ENCODE assay signal across 22 cellular contexts in the genomic region with DNA sequence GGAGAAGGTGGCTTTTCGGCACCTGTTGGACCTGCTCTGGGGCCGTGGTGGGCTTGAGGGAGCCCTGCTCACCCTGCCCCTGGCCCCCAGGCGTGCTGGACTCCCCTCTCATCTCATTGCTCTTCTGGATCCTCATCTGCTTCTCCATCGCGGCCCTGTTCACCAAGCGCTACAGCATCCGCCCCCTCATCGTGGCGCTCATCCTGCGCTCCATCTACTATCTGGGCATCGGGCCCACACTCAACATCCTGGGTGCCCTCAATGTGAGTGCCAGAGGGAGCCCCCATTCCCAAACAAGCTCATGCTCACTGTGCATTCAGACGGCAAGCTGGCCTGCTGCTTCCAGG. TPM values are rescaled to one million over a fixed set of nuclear protein-coding genes. Genes with fewer than 3 reads are reported as not detected.
DNase-seq lines count a peak whose midpoint lies in the region; ATAC-seq and TF ChIP-seq lines count a peak whose summit lies in the region.
"Had no signal": no experiment of that assay in that cellular context is flagged by ENCODE, and none has a peak within 500 bp of the region (broad histone marks: within the 10 kb centered on the region; RNA-seq: fewer than 3 reads in every experiment).

No MANE protein-coding gene starts in this region.

- H3K4me3 ChIP-seq in BLaER1 (no peak overlapping the region), neuronal stem cell (ENCODE audit: low read length in 2 of 2) (no peak overlapping the region)
- no peak overlapping the region for H3K4me3 ChIP-seq in CD8-positive, alpha-beta T cell (ENCODE audit: low read depth, low read length)
- H3K4me3 ChIP-seq: PC-9, SK-N-MC had no signal

- CTCF ChIA-PET in activated CD4-positive, alpha-beta memory T cell treated with anti-CD3 and anti-CD28 coated beads for 36 hours (lab: Charles Lee) = no interaction called here
- CTCF ChIA-PET in activated CD4-positive, alpha-beta memory T cell treated with anti-CD3 and anti-CD28 coated beads, Interleukin-2, amount 10 ng/mL, durations not matched to agents 7 days and 5 days (lab: Charles Lee) = no interaction called here
- CTCF ChIA-PET in CD8-positive, alpha-beta T cell (lab: Charles Lee) = interaction anchor here (1.3 kb wide), 1 partner anchor 12 kb away, joined by 3 read pairs; no protein-coding TSS in a partner anchor

- H3K27ac ChIP-seq in BLaER1 (peak overlapping the region; percentile 46), neuronal stem cell (replicated peaks; ENCODE audit: low read length) (no peak overlapping the region)
- H3K27ac ChIP-seq in CD8-positive, alpha-beta T cell (ENCODE audit: low read depth, low read length) = no peak overlapping the region
- H3K27ac ChIP-seq: KMS-11, PC-9, SK-N-MC had no signal

- H4K8ac ChIP-seq in neuronal stem cell (ENCODE audit: low read depth, low read length) = no peak overlapping the region

- POLR2A ChIA-PET in activated CD4-positive, alpha-beta memory T cell treated with anti-CD3 and anti-CD28 coated beads for 36 hours (lab: Charles Lee) = no interaction called here
- POLR2A ChIA-PET in activated CD4-positive, alpha-beta memory T cell treated with anti-CD3 and anti-CD28 coated beads, Interleukin-2, amount 10 ng/mL, durations not matched to agents 7 days and 5 days (lab: Charles Lee) = no interaction called here
- POLR2A ChIA-PET in CD8-positive, alpha-beta T cell (lab: Charles Lee) = no interaction called here

- H4K91ac ChIP-seq in neuronal stem cell (ENCODE audit: low read depth, low read length, poor library complexity) = peak overlapping the region; percentile 49

- H3K27ac Mint-ChIP-seq in activated CD4-positive, alpha-beta memory T cell treated with anti-CD3 and anti-CD28 coated beads for 36 hours = peak overlapping the region; percentile 12
- no peak overlapping the region for H3K27ac Mint-ChIP-seq in activated CD4-positive, alpha-beta memory T cell treated with anti-CD3 and anti-CD28 coated beads, Interleukin-2, amount 10 ng/mL, durations not matched to agents 7 days and 5 days
- peak overlapping the region; percentile 34 for H3K27ac Mint-ChIP-seq in activated T-helper 1 cell treated with anti-CD3 and anti-CD28 coated beads, Interleukin-12 subunit alpha, Interleukin-12 subunit beta, Interleukin-2, Interleukin-4 antibody, amounts not matched to agents 30 ng/mL and 10 ng/mL and 1 ng/mL, durations not matched to agents 14 hours and 24 hours and 36 hours
- no peak overlapping the region for H3K27ac Mint-ChIP-seq in CD8-positive, alpha-beta T cell

- peaks cover 67% of the 10 kb centered on the region for H3K36me3 Mint-ChIP-seq in activated CD4-positive, alpha-beta memory T cell treated with anti-CD3 and anti-CD28 coated beads for 36 hours
- peaks cover 81% of the 10 kb centered on the region for H3K36me3 Mint-ChIP-seq in activated CD4-positive, alpha-beta memory T cell treated with anti-CD3 and anti-CD28 coated beads, Interleukin-2, amount 10 ng/mL, durations not matched to agents 7 days and 5 days (ENCODE audit: low read depth)
- peaks cover 49% of the 10 kb centered on the region for H3K36me3 Mint-ChIP-seq in activated T-helper 1 cell treated with anti-CD3 and anti-CD28 coated beads, Interleukin-12 subunit alpha, Interleukin-12 subunit beta, Interleukin-2, Interleukin-4 antibody, amounts not matched to agents 30 ng/mL and 10 ng/mL and 1 ng/mL, durations not matched to agents 14 hours and 24 hours and 36 hours (ENCODE audit: low read depth)
- H3K36me3 Mint-ChIP-seq in CD8-positive, alpha-beta T cell = peaks cover 86% of the 10 kb centered on the region

- DNase-seq in activated CD4-positive, alpha-beta memory T cell treated with anti-CD3 and anti-CD28 coated beads for 36 hours = no peak
- no peak for DNase-seq in activated CD4-positive, alpha-beta memory T cell treated with anti-CD3 and anti-CD28 coated beads, Interleukin-2, amount 10 ng/mL, durations not matched to agents 7 days and 5 days
- no peak for DNase-seq in activated T-helper 1 cell treated with anti-CD3 and anti-CD28 coated beads, Interleukin-12 subunit alpha, Interleukin-12 subunit beta, Interleukin-2, Interleukin-4 antibody, amounts not matched to agents 30 ng/mL and 10 ng/mL and 1 ng/mL, durations not matched to agents 14 hours and 24 hours and 36 hours (ENCODE audit: low spot score)
- DNase-seq in neuronal stem cell (ENCODE audit: low spot score) (no peak), iPS-NIHi11 (ENCODE audit: low spot score) (no peak)
- DNase-seq in CD8-positive, alpha-beta T cell = no peak
- DNase-seq: 8988T, DMS 273 treated with DMSO at 0.1 percent for 48 hours, GF-D8, HFFc6, NCI-H1048, NCI-H146, NCI-H2081, NCI-H510A, NCI-H82, PC-9 had no signal

- no peak overlapping the region for H3K14ac ChIP-seq in neuronal stem cell (ENCODE audit: low read length)

- no peak for TF ChIP-seq CTCF in CD8-positive, alpha-beta T cell (IDR thresholded peaks at IDR 0.05)

- no peak overlapping the region for H2BK5ac ChIP-seq in neuronal stem cell (ENCODE audit: low read length)

- intact Hi-C loops in activated CD4-positive, alpha-beta memory T cell treated with anti-CD3 and anti-CD28 coated beads for 36 hours (cut with micrococcal nuclease) = no loop called here
- intact Hi-C loops in activated T-helper 1 cell treated with anti-CD3 and anti-CD28 coated beads, Interleukin-12 subunit alpha, Interleukin-12 subunit beta, Interleukin-2, Interleukin-4 antibody, amounts not matched to agents 30 ng/mL and 10 ng/mL and 1 ng/mL, durations not matched to agents 14 hours and 24 hours and 36 hours (cut with micrococcal nuclease) = no loop called here
- intact Hi-C loops in CD8-positive, alpha-beta T cell (cut with DNase I, micrococcal nuclease) = no loop called here

- H2BK12ac ChIP-seq in neuronal stem cell (ENCODE audit: low read length) = no peak overlapping the region

- H2AFZ ChIP-seq in neuronal stem cell (ENCODE audit: low read length) = no peak overlapping the region
- H2AFZ ChIP-seq: PC-9 had no signal

- no peak overlapping the region for H3K23ac ChIP-seq in neuronal stem cell (ENCODE audit: low read depth, low read length, poor library complexity)

- H2BK120ac ChIP-seq in neuronal stem cell (ENCODE audit: low read depth, low read length) = no peak overlapping the region

- H4K20me1 ChIP-seq in BLaER1 = no peaks in the 10 kb centered on the region

- no peaks in the 10 kb centered on the region for H3K27me3 Mint-ChIP-seq in activated CD4-positive, alpha-beta memory T cell treated with anti-CD3 and anti-CD28 coated beads for 36 hours
- no peaks in the 10 kb centered on the region for H3K27me3 Mint-ChIP-seq in activated CD4-positive, alpha-beta memory T cell treated with anti-CD3 and anti-CD28 coated beads, Interleukin-2, amount 10 ng/mL, durations not matched to agents 7 days and 5 days
- no peaks in the 10 kb centered on the region for H3K27me3 Mint-ChIP-seq in activated T-helper 1 cell treated with anti-CD3 and anti-CD28 coated beads, Interleukin-12 subunit alpha, Interleukin-12 subunit beta, Interleukin-2, Interleukin-4 antibody, amounts not matched to agents 30 ng/mL and 10 ng/mL and 1 ng/mL, durations not matched to agents 14 hours and 24 hours and 36 hours (ENCODE audit: insufficient read depth)
- no peaks in the 10 kb centered on the region for H3K27me3 Mint-ChIP-seq in CD8-positive, alpha-beta T cell (ENCODE audit: low read depth)

- H3K79me1 ChIP-seq in neuronal stem cell (ENCODE audit: low read depth, low read length) = no peaks in the 10 kb centered on the region

- no peak overlapping the region for H3K18ac ChIP-seq in neuronal stem cell (ENCODE audit: low read length)

- H3K9me3 ChIP-seq in BLaER1 (no peaks in the 10 kb centered on the region), neuronal stem cell (replicated peaks in 1 of 2; ENCODE audit: control insufficient read depth in 2 of 2, insufficient read depth in 1 of 2, low read depth in 1 of 2, low read length in 2 of 2) (no peaks in the 10 kb centered on the region)
- no peaks in the 10 kb centered on the region for H3K9me3 ChIP-seq in CD8-positive, alpha-beta T cell (ENCODE audit: low read length)

- H3K36me3 ChIP-seq in BLaER1 (peaks cover 76% of the 10 kb centered on the region), neuronal stem cell (replicated peaks in 1 of 2; ENCODE audit: control insufficient read depth in 2 of 2, insufficient read depth in 2 of 2, low read length in 2 of 2) (peaks cover 3 to 6% of the 10 kb centered on the region in 2 donors)
- peaks cover 60% of the 10 kb centered on the region for H3K36me3 ChIP-seq in CD8-positive, alpha-beta T cell (ENCODE audit: insufficient read depth, low read length)

- H3K27me3 ChIP-seq in BLaER1 (no peaks in the 10 kb centered on the region), neuronal stem cell (ENCODE audit: control insufficient read depth in 3 of 3, insufficient read depth in 3 of 3, low read depth in 1 of 3, low read length in 3 of 3) (no peaks in the 10 kb centered on the region)
- no peaks in the 10 kb centered on the region for H3K27me3 ChIP-seq in CD8-positive, alpha-beta T cell (ENCODE audit: insufficient read depth, low read length)

- no CpG with 5 or more reads among the region's 12 CpGs for WGBS in neuronal stem cell (ENCODE audit: extremely low coverage in 2 of 2, insufficient read length in 2 of 2, insufficient replicate concordance in 1 of 2), 2 donors

- H3K4me2 ChIP-seq in BLaER1 = no peak overlapping the region
- no peak overlapping the region for H3K4me2 ChIP-seq in neuronal stem cell (ENCODE audit: insufficient read depth, low read length, poor library complexity, severe bottlenecking)
- H3K4me2 ChIP-seq: KMS-11, PC-9 had no signal

- H3K4me1 Mint-ChIP-seq in activated CD4-positive, alpha-beta memory T cell treated with anti-CD3 and anti-CD28 coated beads for 36 hours (ENCODE audit: low read depth) = peaks cover 33% of the 10 kb centered on the region
- peaks cover 42% of the 10 kb centered on the region for H3K4me1 Mint-ChIP-seq in activated CD4-positive, alpha-beta memory T cell treated with anti-CD3 and anti-CD28 coated beads, Interleukin-2, amount 10 ng/mL, durations not matched to agents 7 days and 5 days
- H3K4me1 Mint-ChIP-seq in activated T-helper 1 cell treated with anti-CD3 and anti-CD28 coated beads, Interleukin-12 subunit alpha, Interleukin-12 subunit beta, Interleukin-2, Interleukin-4 antibody, amounts not matched to agents 30 ng/mL and 10 ng/mL and 1 ng/mL, durations not matched to agents 14 hours and 24 hours and 36 hours (ENCODE audit: low read depth) = peaks cover 30% of the 10 kb centered on the region
- peaks cover 24% of the 10 kb centered on the region for H3K4me1 Mint-ChIP-seq in CD8-positive, alpha-beta T cell (ENCODE audit: low read depth)

- no peak for ATAC-seq in CD8-positive, alpha-beta T cell
- ATAC-seq in HG03520 (IDR thresholded peaks at IDR 0.05; ENCODE audit: unreplicated experiment) = no peak

- H2BK15ac ChIP-seq in neuronal stem cell (ENCODE audit: low read length) = no peak overlapping the region

- no peak overlapping the region for H3K4me3 Mint-ChIP-seq in activated CD4-positive, alpha-beta memory T cell treated with anti-CD3 and anti-CD28 coated beads for 36 hours
- no peak overlapping the region for H3K4me3 Mint-ChIP-seq in activated CD4-positive, alpha-beta memory T cell treated with anti-CD3 and anti-CD28 coated beads, Interleukin-2, amount 10 ng/mL, durations not matched to agents 7 days and 5 days
- no peak overlapping the region for H3K4me3 Mint-ChIP-seq in activated T-helper 1 cell treated with anti-CD3 and anti-CD28 coated beads, Interleukin-12 subunit alpha, Interleukin-12 subunit beta, Interleukin-2, Interleukin-4 antibody, amounts not matched to agents 30 ng/mL and 10 ng/mL and 1 ng/mL, durations not matched to agents 14 hours and 24 hours and 36 hours
- H3K4me3 Mint-ChIP-seq in CD8-positive, alpha-beta T cell = no peak overlapping the region
- H3K4me3 Mint-ChIP-seq: HFFc6 had no signal

- H3K4ac ChIP-seq in neuronal stem cell (ENCODE audit: low read length) = peak overlapping the region; percentile 67

- no peak overlapping the region for H2AK5ac ChIP-seq in neuronal stem cell (ENCODE audit: low read depth, low read length)

- peaks cover 65% of the 10 kb centered on the region for H3K4me1 ChIP-seq in BLaER1
- H3K4me1 ChIP-seq in neuronal stem cell (ENCODE audit: control insufficient read depth in 2 of 2, insufficient read depth in 1 of 2, low read depth in 1 of 2, low read length in 2 of 2) = peaks cover 4 to 15% of the 10 kb centered on the region in 2 donors
- peaks cover 25% of the 10 kb centered on the region for H3K4me1 ChIP-seq in CD8-positive, alpha-beta T cell (ENCODE audit: insufficient read depth, low read length)

- H3K9ac ChIP-seq in BLaER1 (no peak overlapping the region), neuronal stem cell (ENCODE audit: low read depth, low read length, poor library complexity) (no peak overlapping the region)
- H3K9ac ChIP-seq: KMS-11 had no signal

- H3K9me3 Mint-ChIP-seq in activated CD4-positive, alpha-beta memory T cell treated with anti-CD3 and anti-CD28 coated beads for 36 hours = no peaks in the 10 kb centered on the region
- no peaks in the 10 kb centered on the region for H3K9me3 Mint-ChIP-seq in activated CD4-positive, alpha-beta memory T cell treated with anti-CD3 and anti-CD28 coated beads, Interleukin-2, amount 10 ng/mL, durations not matched to agents 7 days and 5 days
- H3K9me3 Mint-ChIP-seq in activated T-helper 1 cell treated with anti-CD3 and anti-CD28 coated beads, Interleukin-12 subunit alpha, Interleukin-12 subunit beta, Interleukin-2, Interleukin-4 antibody, amounts not matched to agents 30 ng/mL and 10 ng/mL and 1 ng/mL, durations not matched to agents 14 hours and 24 hours and 36 hours = no peaks in the 10 kb centered on the region
- H3K9me3 Mint-ChIP-seq in CD8-positive, alpha-beta T cell = no peaks in the 10 kb centered on the region
- H3K9me3 Mint-ChIP-seq: HFFc6 had no signal

RNA-seq across cellular contexts. Expression of a gene that starts 22.4 kb away (rescaled TPM):
- 100 to 1,000 TPM; 157 to 160 TPM for total RNA-seq in activated CD4-positive, alpha-beta memory T cell treated with anti-CD3 and anti-CD28 coated beads for 36 hours
- total RNA-seq in activated CD4-positive, alpha-beta memory T cell treated with anti-CD3 and anti-CD28 coated beads, Interleukin-2, amount 10 ng/mL, durations not matched to agents 7 days and 5 days = 10 to 100 TPM; 70.7 to 75.3 TPM
- total RNA-seq in activated T-helper 1 cell treated with anti-CD3 and anti-CD28 coated beads, Interleukin-12 subunit alpha, Interleukin-12 subunit beta, Interleukin-2, Interleukin-4 antibody, amounts not matched to agents 30 ng/mL and 10 ng/mL and 1 ng/mL, durations not matched to agents 14 hours and 24 hours and 36 hours = 123 and 139 TPM in 2 replicates
- 222 TPM for polyA plus RNA-seq in neuronal stem cell (2013, experiment 1 of 2)
- polyA plus RNA-seq in neuronal stem cell (2013, experiment 2 of 2) = 222 TPM
- total RNA-seq in CD8-positive, alpha-beta T cell = 1 to 10 TPM; 6.2 to 6.8 TPM

RNA-seq across cellular contexts. Expression of a gene that starts 57.6 kb away (rescaled TPM):
- total RNA-seq in activated CD4-positive, alpha-beta memory T cell treated with anti-CD3 and anti-CD28 coated beads for 36 hours = not detected
- not detected for total RNA-seq in activated CD4-positive, alpha-beta memory T cell treated with anti-CD3 and anti-CD28 coated beads, Interleukin-2, amount 10 ng/mL, durations not matched to agents 7 days and 5 days
- total RNA-seq in activated T-helper 1 cell treated with anti-CD3 and anti-CD28 coated beads, Interleukin-12 subunit alpha, Interleukin-12 subunit beta, Interleukin-2, Interleukin-4 antibody, amounts not matched to agents 30 ng/mL and 10 ng/mL and 1 ng/mL, durations not matched to agents 14 hours and 24 hours and 36 hours = not detected in 2 replicates
- 1.7 TPM for polyA plus RNA-seq in neuronal stem cell (2013, experiment 1 of 2)
- 1.4 TPM for polyA plus RNA-seq in neuronal stem cell (2013, experiment 2 of 2)
- not detected for total RNA-seq in CD8-positive, alpha-beta T cell
- total RNA-seq: Daoy, M059J, PC-9 had no signal

Comparison
In these comparisons a context has a peak if more than half of its experiments do, and no peak if none do; other contexts are left out.
1. H3K27ac Mint-ChIP-seq: peak in activated CD4-positive, alpha-beta memory T cell treated with anti-CD3 and anti-CD28 coated beads for 36 hours (single experiment) and activated T-helper 1 cell treated with anti-CD3 and anti-CD28 coated beads, Interleukin-12 subunit alpha, Interleukin-12 subunit beta, Interleukin-2, Interleukin-4 antibody, amounts not matched to agents 30 ng/mL and 10 ng/mL and 1 ng/mL, durations not matched to agents 14 hours and 24 hours and 36 hours (single experiment); none in activated CD4-positive, alpha-beta memory T cell treated with anti-CD3 and anti-CD28 coated beads, Interleukin-2, amount 10 ng/mL, durations not matched to agents 7 days and 5 days (single experiment) and CD8-positive, alpha-beta T cell (single experiment).
2. RNA of a gene that starts 22.4 kb away (total RNA-seq): 157 to 160 TPM in activated CD4-positive, alpha-beta memory T cell treated with anti-CD3 and anti-CD28 coated beads for 36 hours, 123 to 139 TPM in activated T-helper 1 cell treated with anti-CD3 and anti-CD28 coated beads, Interleukin-12 subunit alpha, Interleukin-12 subunit beta, Interleukin-2, Interleukin-4 antibody, amounts not matched to agents 30 ng/mL and 10 ng/mL and 1 ng/mL, durations not matched to agents 14 hours and 24 hours and 36 hours and 70.7 to 75.3 TPM in activated CD4-positive, alpha-beta memory T cell treated with anti-CD3 and anti-CD28 coated beads, Interleukin-2, amount 10 ng/mL, durations not matched to agents 7 days and 5 days; 6.2 to 6.8 TPM in CD8-positive, alpha-beta T cell; every median in the first group is over 4 times any median in the second.